In the genomic region with DNA sequence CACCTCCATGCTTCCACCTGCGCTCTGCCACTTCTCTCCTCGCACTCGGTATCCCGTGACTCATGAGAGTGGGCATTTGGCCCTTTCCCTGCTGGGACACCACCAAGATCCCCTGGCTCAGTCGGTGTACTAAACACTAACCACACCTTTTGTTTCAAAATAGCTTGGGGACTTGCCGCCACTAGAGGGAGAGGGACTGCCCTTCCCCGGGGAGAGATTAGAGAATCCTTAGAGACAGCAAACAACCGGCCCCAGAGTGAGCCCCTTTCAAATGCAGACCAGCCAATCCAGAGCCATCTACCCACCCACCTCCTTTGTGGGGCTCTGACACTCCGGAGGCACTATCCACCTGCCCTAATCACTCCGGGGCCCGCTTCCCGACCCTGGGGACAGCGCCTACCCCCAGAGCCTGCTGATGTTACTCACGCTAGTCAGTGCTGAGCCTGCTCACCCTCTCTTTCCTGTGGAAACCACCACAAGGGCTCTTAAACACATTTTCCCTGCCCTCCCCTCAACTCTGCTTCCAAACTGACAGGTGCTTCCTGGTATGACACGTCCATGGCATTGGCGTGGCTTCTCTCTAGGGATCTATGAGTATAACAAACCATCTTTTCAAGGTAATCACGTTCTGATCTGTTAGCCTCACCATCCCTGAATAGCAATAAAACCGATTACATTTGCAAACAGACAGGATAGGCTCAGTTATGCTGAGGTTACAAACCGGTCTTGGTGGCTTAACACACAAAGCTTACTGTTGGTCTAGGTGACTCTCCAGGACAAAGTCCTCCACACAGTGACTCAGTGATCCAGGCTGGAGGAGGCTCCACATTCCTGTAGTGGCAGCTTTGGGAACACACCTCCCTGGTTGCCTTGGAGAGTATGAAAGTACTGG, we compare ENCODE assay signal across 8 cellular contexts.
DNase-seq lines count a peak whose midpoint lies in the region; ATAC-seq and TF ChIP-seq lines count a peak whose summit lies in the region.

No MANE protein-coding gene starts in this region.

- WGBS in esophagus muscularis mucosa, result 41% methylated on average over 19 of the region's 19 CpGs

- H3K9me3 ChIP-seq in esophagus muscularis mucosa, result no peaks in the 10 kb centered on the region

- H3K27me3 ChIP-seq in esophagus muscularis mucosa, result no peaks in the 10 kb centered on the region

- TF ChIP-seq CTCF in esophagus muscularis mucosa (IDR thresholded peaks at IDR 0.05) (peak in 1 of 3 experiments; percentile 17), osteocyte (IDR thresholded peaks at IDR 0.05) (peak; percentile 35)

- no peaks in the 10 kb centered on the region for H3K36me3 ChIP-seq in esophagus muscularis mucosa

- H3K4me1 ChIP-seq in esophagus muscularis mucosa, result peaks cover 3 to 19% (median 13%) of the 10 kb centered on the region in 4 donors

- H3K27me3 Mint-ChIP-seq in T-cell (peaks cover 41 to 56% of the 10 kb centered on the region in 2 donors), osteocyte (ENCODE audit: unreplicated experiment) (peaks cover 61% of the 10 kb centered on the region)

- peak in 2 of 3 donors; percentile 8 to 14 for DNase-seq in stimulated activated CD4-positive, alpha-beta T cell treated with anti-CD3 and anti-CD28 coated beads, Interleukin-12 subunit alpha, Interleukin-12 subunit beta, amount 100 ng/mL, for 48 hours (ENCODE audit: low read depth in 2 of 3, low spot score in 1 of 3)
- DNase-seq in stimulated activated CD4-positive, alpha-beta T cell treated with anti-CD3 and anti-CD28 coated beads, Interleukin-12 subunit alpha, Interleukin-12 subunit beta, amount 100 ng/mL, for 4 hours, result no peak
- DNase-seq in M059J (ENCODE audit: low read depth) (peak; percentile 12), T-cell (peak in 6 of 34 experiments; percentile 4 to 24 (median 10)), esophagus muscularis mucosa (ENCODE audit: extremely low spot score) (peak; percentile 85), osteocyte (ENCODE audit: extremely low spot score, unreplicated experiment) (peak; percentile 77), nucleus accumbens (lab: John Stamatoyannopoulos, UW) (no peak)

- peak in 3 of 4 experiments; percentile 20 to 39 (median 26) for ATAC-seq in T-cell (replicated peaks in 1 of 4)
- no peak for ATAC-seq in HG03159 (IDR thresholded peaks at IDR 0.05; ENCODE audit: unreplicated experiment)

- no peak overlapping the region for H3K4me3 ChIP-seq in esophagus muscularis mucosa

- intact Hi-C loops in esophagus muscularis mucosa (cut with DNase I), result no loop called here

- no peak for TF ChIP-seq POLR2A in esophagus muscularis mucosa (IDR thresholded peaks at IDR 0.05; ENCODE audit: low read depth)

- no peak overlapping the region for H3K27ac ChIP-seq in esophagus muscularis mucosa (replicated peaks in 1 of 4)

- no peak for TF ChIP-seq EP300 in esophagus muscularis mucosa (IDR thresholded peaks at IDR 0.05)

- peaks cover 4 to 11% (median 4%) of the 10 kb centered on the region in 3 donors for H3K4me1 Mint-ChIP-seq in T-cell
- no peaks in the 10 kb centered on the region for H3K4me1 Mint-ChIP-seq in osteocyte (ENCODE audit: unreplicated experiment)

- H3K36me3 Mint-ChIP-seq in T-cell (no peaks in the 10 kb centered on the region), osteocyte (ENCODE audit: unreplicated experiment) (no peaks in the 10 kb centered on the region)

- H3K9me3 Mint-ChIP-seq in T-cell, result peaks cover 0 to 5% (median 4%) of the 10 kb centered on the region in 3 donors
- H3K9me3 Mint-ChIP-seq in osteocyte (ENCODE audit: unreplicated experiment), result no peaks in the 10 kb centered on the region

- CTCF ChIA-PET in T-cell (lab: Charles Lee), result no interaction called here

- POLR2A ChIA-PET in T-cell (lab: Charles Lee), result no interaction called here

- H3K27ac Mint-ChIP-seq in T-cell, result peak overlapping the region in 1 of 2 donors; percentile 11
- H3K27ac Mint-ChIP-seq in osteocyte (ENCODE audit: unreplicated experiment), result no peak overlapping the region

- H3K4me3 Mint-ChIP-seq in T-cell, result peak overlapping the region in 1 of 3 donors; percentile 0
- H3K4me3 Mint-ChIP-seq in osteocyte (ENCODE audit: unreplicated experiment), result no peak overlapping the region

Comparison
In these comparisons a context has a peak if more than half of its experiments do, and no peak if none do; other contexts are left out.
1. DNase-seq: peak in stimulated activated CD4-positive, alpha-beta T cell treated with anti-CD3 and anti-CD28 coated beads, Interleukin-12 subunit alpha, Interleukin-12 subunit beta, amount 100 ng/mL, for 48 hours (2 of 3), M059J (single experiment), esophagus muscularis mucosa (single experiment) and osteocyte (single experiment); none in stimulated activated CD4-positive, alpha-beta T cell treated with anti-CD3 and anti-CD28 coated beads, Interleukin-12 subunit alpha, Interleukin-12 subunit beta, amount 100 ng/mL, for 4 hours (single experiment) and nucleus accumbens (0 of 56).